In genomic region chr2:61368687-61369665, GRCh38 we compare ENCODE assay signal across 16 cellular contexts.
A peak's percentile ranks its signal among the peaks of the same experiment; 100 is the strongest.
DNase-seq lines count a peak whose midpoint lies in the region; ATAC-seq and TF ChIP-seq lines count a peak whose summit lies in the region.
"Had no signal": no experiment of that assay in that cellular context is flagged by ENCODE, and none has a peak within 500 bp of the region (broad histone marks: within the 10 kb centered on the region; RNA-seq: fewer than 3 reads in every experiment).

No MANE protein-coding gene starts in this region.

- DNase-seq in activated CD4-positive, alpha-beta T cell treated with anti-CD3 and anti-CD28 coated beads, Interleukin-2, amount 10 ng/mL, durations not matched to agents 24 days and 14 days: peak; percentile 48
- DNase-seq in activated CD4-positive, alpha-beta T cell treated with anti-CD3 and anti-CD28 coated beads, Interleukin-2, amount 50 U/mL, for 1 hour: no peak
- peak; percentile 17 for DNase-seq in Jurkat, Clone E6-1 (ENCODE audit: low read depth, low spot score)
- no peak for DNase-seq in activated naive CD8-positive, alpha-beta T cell treated with anti-CD3 and anti-CD28 coated beads, Interleukin-2, amount 10 ng/mL, durations not matched to agents 7 days and 5 days
- DNase-seq in osteocyte (ENCODE audit: extremely low spot score, unreplicated experiment) (no peak), epidermal melanocyte (ENCODE audit: insufficient read length, low spot score) (no peak)
- DNase-seq: amniotic stem cell, DMS153, kidney glomerular epithelial cell, NCI-H1417 treated with DMSO at 0.1 percent for 48 hours, NCI-H748 treated with DMSO at 0.1 percent for 48 hours, nephron progenitor cell had no signal

- no peak overlapping the region for H3K27ac Mint-ChIP-seq in activated CD4-positive, alpha-beta T cell treated with anti-CD3 and anti-CD28 coated beads, Interleukin-2, amount 10 ng/mL, durations not matched to agents 24 days and 14 days
- H3K27ac Mint-ChIP-seq in activated naive CD8-positive, alpha-beta T cell treated with anti-CD3 and anti-CD28 coated beads, Interleukin-2, amount 10 ng/mL, durations not matched to agents 7 days and 5 days: peak overlapping the region; percentile 40
- peak overlapping the region; percentile 25 for H3K27ac Mint-ChIP-seq in osteocyte (ENCODE audit: unreplicated experiment)
- H3K27ac Mint-ChIP-seq: nephron progenitor cell had no signal

- no peak overlapping the region for H3K4me3 ChIP-seq in Jurkat, Clone E6-1 (ENCODE audit: low read length)
- H3K4me3 ChIP-seq: gastroesophageal sphincter had no signal

- no peaks in the 10 kb centered on the region for H3K9me3 Mint-ChIP-seq in activated CD4-positive, alpha-beta T cell treated with anti-CD3 and anti-CD28 coated beads, Interleukin-2, amount 10 ng/mL, durations not matched to agents 24 days and 14 days
- H3K9me3 Mint-ChIP-seq in activated naive CD8-positive, alpha-beta T cell treated with anti-CD3 and anti-CD28 coated beads, Interleukin-2, amount 10 ng/mL, durations not matched to agents 7 days and 5 days: no peaks in the 10 kb centered on the region
- H3K9me3 Mint-ChIP-seq in osteocyte (ENCODE audit: unreplicated experiment): no peaks in the 10 kb centered on the region
- H3K9me3 Mint-ChIP-seq: IgD-negative memory B cell, nephron progenitor cell had no signal

- peak; percentile 54 for ATAC-seq in activated naive CD8-positive, alpha-beta T cell treated with anti-CD3 and anti-CD28 coated beads, Interleukin-2, amount 10 ng/mL, durations not matched to agents 7 days and 5 days (ENCODE audit: low read depth)
- no peak for ATAC-seq in GM19035 (IDR thresholded peaks at IDR 0.05; ENCODE audit: unreplicated experiment)
- no peak for ATAC-seq in GM21390 (IDR thresholded peaks at IDR 0.05; ENCODE audit: unreplicated experiment)
- ATAC-seq: gastroesophageal sphincter had no signal

- no peak overlapping the region for H3K4me3 Mint-ChIP-seq in activated CD4-positive, alpha-beta T cell treated with anti-CD3 and anti-CD28 coated beads, Interleukin-2, amount 10 ng/mL, durations not matched to agents 24 days and 14 days
- peak overlapping the region; percentile 12 for H3K4me3 Mint-ChIP-seq in activated naive CD8-positive, alpha-beta T cell treated with anti-CD3 and anti-CD28 coated beads, Interleukin-2, amount 10 ng/mL, durations not matched to agents 7 days and 5 days
- H3K4me3 Mint-ChIP-seq in osteocyte (ENCODE audit: unreplicated experiment): no peak overlapping the region
- H3K4me3 Mint-ChIP-seq: nephron progenitor cell had no signal

- no peaks in the 10 kb centered on the region for H3K27me3 Mint-ChIP-seq in activated CD4-positive, alpha-beta T cell treated with anti-CD3 and anti-CD28 coated beads, Interleukin-2, amount 10 ng/mL, durations not matched to agents 24 days and 14 days
- no peaks in the 10 kb centered on the region for H3K27me3 Mint-ChIP-seq in activated naive CD8-positive, alpha-beta T cell treated with anti-CD3 and anti-CD28 coated beads, Interleukin-2, amount 10 ng/mL, durations not matched to agents 7 days and 5 days
- H3K27me3 Mint-ChIP-seq in osteocyte (ENCODE audit: unreplicated experiment): no peaks in the 10 kb centered on the region
- H3K27me3 Mint-ChIP-seq: IgD-negative memory B cell had no signal

- peaks cover 27% of the 10 kb centered on the region for H3K4me1 Mint-ChIP-seq in activated CD4-positive, alpha-beta T cell treated with anti-CD3 and anti-CD28 coated beads, Interleukin-2, amount 10 ng/mL, durations not matched to agents 24 days and 14 days
- H3K4me1 Mint-ChIP-seq in activated naive CD8-positive, alpha-beta T cell treated with anti-CD3 and anti-CD28 coated beads, Interleukin-2, amount 10 ng/mL, durations not matched to agents 7 days and 5 days: peaks cover 20% of the 10 kb centered on the region
- peaks cover 11% of the 10 kb centered on the region for H3K4me1 Mint-ChIP-seq in osteocyte (ENCODE audit: unreplicated experiment)
- H3K4me1 Mint-ChIP-seq: nephron progenitor cell had no signal

- intact Hi-C loops in activated CD4-positive, alpha-beta T cell treated with anti-CD3 and anti-CD28 coated beads, Interleukin-2, amount 10 ng/mL, durations not matched to agents 24 days and 14 days (cut with micrococcal nuclease): no loop called here

- H3K36me3 Mint-ChIP-seq in activated CD4-positive, alpha-beta T cell treated with anti-CD3 and anti-CD28 coated beads, Interleukin-2, amount 10 ng/mL, durations not matched to agents 24 days and 14 days (ENCODE audit: low read depth): peaks cover 51% of the 10 kb centered on the region
- H3K36me3 Mint-ChIP-seq in activated naive CD8-positive, alpha-beta T cell treated with anti-CD3 and anti-CD28 coated beads, Interleukin-2, amount 10 ng/mL, durations not matched to agents 7 days and 5 days: peaks cover 40% of the 10 kb centered on the region
- peaks cover 46% of the 10 kb centered on the region for H3K36me3 Mint-ChIP-seq in osteocyte (ENCODE audit: unreplicated experiment)

- TF ChIP-seq CTCF in osteocyte (IDR thresholded peaks at IDR 0.05): no peak

- POLR2A ChIA-PET in activated naive CD8-positive, alpha-beta T cell treated with anti-CD3 and anti-CD28 coated beads, Interleukin-2, amount 10 ng/mL, durations not matched to agents 7 days and 5 days (lab: Charles Lee): no interaction called here

Comparison
In these comparisons a context has a peak if more than half of its experiments do, and no peak if none do; other contexts are left out.
1. DNase-seq: peak in activated CD4-positive, alpha-beta T cell treated with anti-CD3 and anti-CD28 coated beads, Interleukin-2, amount 10 ng/mL, durations not matched to agents 24 days and 14 days (single experiment) and Jurkat, Clone E6-1 (single experiment); none in activated CD4-positive, alpha-beta T cell treated with anti-CD3 and anti-CD28 coated beads, Interleukin-2, amount 50 U/mL, for 1 hour (single experiment), activated naive CD8-positive, alpha-beta T cell treated with anti-CD3 and anti-CD28 coated beads, Interleukin-2, amount 10 ng/mL, durations not matched to agents 7 days and 5 days (single experiment), osteocyte (single experiment) and epidermal melanocyte (single experiment).